Comparison of ENCODE assay signal across 1 cellular context in the genomic region with DNA sequence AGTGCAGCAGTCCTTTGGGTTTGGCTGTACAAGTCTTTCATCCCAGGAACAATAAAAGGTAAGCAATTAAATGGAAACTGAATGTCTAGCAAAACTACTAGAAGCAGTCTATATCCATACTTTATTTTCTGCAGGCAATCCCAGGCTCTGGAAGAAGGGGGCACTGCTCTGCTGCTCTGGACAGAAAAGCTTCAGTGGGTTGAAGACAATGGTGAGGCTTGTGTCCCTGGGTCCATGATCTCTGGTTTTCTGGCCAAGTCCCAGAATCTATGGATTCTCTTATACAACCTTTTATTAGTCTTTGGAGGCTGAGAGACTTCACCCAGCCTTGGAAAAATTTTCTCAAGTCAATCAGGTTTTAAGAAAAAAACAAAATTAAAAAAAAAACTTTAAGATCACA.
TF ChIP-seq lines count a peak whose summit lies in the region.

No MANE protein-coding gene starts in this region.

TF ChIP-seq in HepG2, 621 proteins besides CTCF, POLR2A, EP300 and RAD21 (continues in another document):
- 0 out of 2 replicates have a peak, but pooled peaks have one; percentile 21 for TF ChIP-seq ZNF644 (CRISPR knock-in tag; IDR thresholded peaks at IDR 0.05; ENCODE audit: low read depth)
- TF ChIP-seq, protein P1, sequence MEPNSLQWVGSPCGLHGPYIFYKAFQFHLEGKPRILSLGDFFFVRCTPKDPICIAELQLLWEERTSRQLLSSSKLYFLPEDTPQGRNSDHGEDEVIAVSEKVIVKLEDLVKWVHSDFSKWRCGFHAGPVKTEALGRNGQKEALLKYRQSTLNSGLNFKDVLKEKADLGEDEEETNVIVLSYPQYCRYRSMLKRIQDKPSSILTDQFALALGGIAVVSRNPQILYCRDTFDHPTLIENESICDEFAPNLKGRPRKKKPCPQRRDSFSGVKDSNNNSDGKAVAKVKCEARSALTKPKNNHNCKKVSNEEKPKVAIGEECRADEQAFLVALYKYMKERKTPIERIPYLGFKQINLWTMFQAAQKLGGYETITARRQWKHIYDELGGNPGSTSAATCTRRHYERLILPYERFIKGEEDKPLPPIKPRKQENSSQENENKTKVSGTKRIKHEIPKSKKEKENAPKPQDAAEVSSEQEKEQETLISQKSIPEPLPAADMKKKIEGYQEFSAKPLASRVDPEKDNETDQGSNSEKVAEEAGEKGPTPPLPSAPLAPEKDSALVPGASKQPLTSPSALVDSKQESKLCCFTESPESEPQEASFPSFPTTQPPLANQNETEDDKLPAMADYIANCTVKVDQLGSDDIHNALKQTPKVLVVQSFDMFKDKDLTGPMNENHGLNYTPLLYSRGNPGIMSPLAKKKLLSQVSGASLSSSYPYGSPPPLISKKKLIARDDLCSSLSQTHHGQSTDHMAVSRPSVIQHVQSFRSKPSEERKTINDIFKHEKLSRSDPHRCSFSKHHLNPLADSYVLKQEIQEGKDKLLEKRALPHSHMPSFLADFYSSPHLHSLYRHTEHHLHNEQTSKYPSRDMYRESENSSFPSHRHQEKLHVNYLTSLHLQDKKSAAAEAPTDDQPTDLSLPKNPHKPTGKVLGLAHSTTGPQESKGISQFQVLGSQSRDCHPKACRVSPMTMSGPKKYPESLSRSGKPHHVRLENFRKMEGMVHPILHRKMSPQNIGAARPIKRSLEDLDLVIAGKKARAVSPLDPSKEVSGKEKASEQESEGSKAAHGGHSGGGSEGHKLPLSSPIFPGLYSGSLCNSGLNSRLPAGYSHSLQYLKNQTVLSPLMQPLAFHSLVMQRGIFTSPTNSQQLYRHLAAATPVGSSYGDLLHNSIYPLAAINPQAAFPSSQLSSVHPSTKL (CRISPR knock-in tag; IDR thresholded peaks at IDR 0.05) = 0 out of 2 replicates have a peak, but pooled peaks have one; percentile 26
- TF ChIP-seq MXI1 (IDR thresholded peaks at IDR 0.05; ENCODE audit: borderline replicate concordance, low read depth, low read length) = 0 out of 3 replicates have a peak, but pooled peaks have one; percentile 27
- TF ChIP-seq THAP11 (CRISPR knock-in tag; IDR thresholded peaks at IDR 0.05) = peak; percentile 42; the same call in 1 of the 2 replicates
- no peak for TF ChIP-seq POLR2AphosphoS2 (IDR thresholded peaks at IDR 0.05; ENCODE audit: low read depth, low read length)
- TF ChIP-seq SOX6 (IDR thresholded peaks at IDR 0.05) = no peak
- peak; percentile 66 for TF ChIP-seq SOX6 (CRISPR knock-in tag; IDR thresholded peaks at IDR 0.05)
- peak; percentile 79 for TF ChIP-seq BHLHE40 (IDR thresholded peaks at IDR 0.05; ENCODE audit: low read length)
- peak; percentile 46; the same call in 1 of the 2 replicates for TF ChIP-seq NCOR1 (IDR thresholded peaks at IDR 0.05; ENCODE audit: borderline replicate concordance, low read length)
- TF ChIP-seq SAP130 (CRISPR knock-in tag; IDR thresholded peaks at IDR 0.05; ENCODE audit: low read depth) = peak; percentile 65
- no peak for TF ChIP-seq ZNF234 (CRISPR knock-in tag; conservative IDR thresholded peaks at IDR 0.05)
- no peak for TF ChIP-seq ZNF205 (CRISPR knock-in tag; IDR thresholded peaks at IDR 0.05)
- no peak for TF ChIP-seq ZNF557 (CRISPR knock-in tag; IDR thresholded peaks at IDR 0.05)
- TF ChIP-seq ZNF780A (CRISPR knock-in tag; IDR thresholded peaks at IDR 0.05) = no peak
- TF ChIP-seq, protein P2, sequence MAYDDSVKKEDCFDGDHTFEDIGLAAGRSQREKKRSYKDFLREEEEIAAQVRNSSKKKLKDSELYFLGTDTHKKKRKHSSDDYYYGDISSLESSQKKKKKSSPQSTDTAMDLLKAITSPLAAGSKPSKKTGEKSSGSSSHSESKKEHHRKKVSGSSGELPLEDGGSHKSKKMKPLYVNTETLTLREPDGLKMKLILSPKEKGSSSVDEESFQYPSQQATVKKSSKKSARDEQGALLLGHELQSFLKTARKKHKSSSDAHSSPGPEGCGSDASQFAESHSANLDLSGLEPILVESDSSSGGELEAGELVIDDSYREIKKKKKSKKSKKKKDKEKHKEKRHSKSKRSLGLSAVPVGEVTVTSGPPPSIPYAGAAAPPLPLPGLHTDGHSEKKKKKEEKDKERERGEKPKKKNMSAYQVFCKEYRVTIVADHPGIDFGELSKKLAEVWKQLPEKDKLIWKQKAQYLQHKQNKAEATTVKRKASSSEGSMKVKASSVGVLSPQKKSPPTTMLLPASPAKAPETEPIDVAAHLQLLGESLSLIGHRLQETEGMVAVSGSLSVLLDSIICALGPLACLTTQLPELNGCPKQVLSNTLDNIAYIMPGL (CRISPR knock-in tag; IDR thresholded peaks at IDR 0.05; ENCODE audit: borderline replicate concordance in 1 of 2, low read depth in 1 of 2) = peak in 1 of 2 experiments; percentile 40; a peak in 1 of 4 replicates
- TF ChIP-seq, protein P3, sequence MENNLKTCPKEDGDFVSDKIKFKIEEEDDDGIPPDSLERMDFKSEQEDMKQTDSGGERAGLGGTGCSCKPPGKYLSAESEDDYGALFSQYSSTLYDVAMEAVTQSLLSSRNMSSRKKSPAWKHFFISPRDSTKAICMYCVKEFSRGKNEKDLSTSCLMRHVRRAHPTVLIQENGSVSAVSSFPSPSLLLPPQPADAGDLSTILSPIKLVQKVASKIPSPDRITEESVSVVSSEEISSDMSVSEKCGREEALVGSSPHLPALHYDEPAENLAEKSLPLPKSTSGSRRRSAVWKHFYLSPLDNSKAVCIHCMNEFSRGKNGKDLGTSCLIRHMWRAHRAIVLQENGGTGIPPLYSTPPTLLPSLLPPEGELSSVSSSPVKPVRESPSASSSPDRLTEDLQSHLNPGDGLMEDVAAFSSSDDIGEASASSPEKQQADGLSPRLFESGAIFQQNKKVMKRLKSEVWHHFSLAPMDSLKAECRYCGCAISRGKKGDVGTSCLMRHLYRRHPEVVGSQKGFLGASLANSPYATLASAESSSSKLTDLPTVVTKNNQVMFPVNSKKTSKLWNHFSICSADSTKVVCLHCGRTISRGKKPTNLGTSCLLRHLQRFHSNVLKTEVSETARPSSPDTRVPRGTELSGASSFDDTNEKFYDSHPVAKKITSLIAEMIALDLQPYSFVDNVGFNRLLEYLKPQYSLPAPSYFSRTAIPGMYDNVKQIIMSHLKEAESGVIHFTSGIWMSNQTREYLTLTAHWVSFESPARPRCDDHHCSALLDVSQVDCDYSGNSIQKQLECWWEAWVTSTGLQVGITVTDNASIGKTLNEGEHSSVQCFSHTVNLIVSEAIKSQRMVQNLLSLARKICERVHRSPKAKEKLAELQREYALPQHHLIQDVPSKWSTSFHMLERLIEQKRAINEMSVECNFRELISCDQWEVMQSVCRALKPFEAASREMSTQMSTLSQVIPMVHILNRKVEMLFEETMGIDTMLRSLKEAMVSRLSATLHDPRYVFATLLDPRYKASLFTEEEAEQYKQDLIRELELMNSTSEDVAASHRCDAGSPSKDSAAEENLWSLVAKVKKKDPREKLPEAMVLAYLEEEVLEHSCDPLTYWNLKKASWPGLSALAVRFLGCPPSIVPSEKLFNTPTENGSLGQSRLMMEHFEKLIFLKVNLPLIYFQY (CRISPR knock-in tag; IDR thresholded peaks at IDR 0.05; ENCODE audit: borderline replicate concordance) = peak; percentile 58; the same call in 1 of the 2 replicates
- TF ChIP-seq AGO1 (IDR thresholded peaks at IDR 0.05; ENCODE audit: low read depth, low read length, poor library complexity, severe bottlenecking) = no peak
- TF ChIP-seq GATA4 (IDR thresholded peaks at IDR 0.05; ENCODE audit: borderline replicate concordance, low read depth) = no peak
- peak in 1 of 2 experiments; percentile 18; a peak in 1 of 4 replicates for TF ChIP-seq NR2F1 (CRISPR knock-in tag; IDR thresholded peaks at IDR 0.05)
- TF ChIP-seq GATAD1 (CRISPR knock-in tag; IDR thresholded peaks at IDR 0.05) = peak; percentile 16; the same call in 1 of the 2 replicates
- TF ChIP-seq HNF4A (CRISPR knock-in tag; IDR thresholded peaks at IDR 0.05) = peak; percentile 40; the same call in 1 of the 2 replicates
- peak; percentile 48; the same call in 1 of the 2 replicates for TF ChIP-seq PPARG (CRISPR knock-in tag; conservative IDR thresholded peaks at IDR 0.05)
- 0 out of 2 replicates have a peak, but pooled peaks have one; percentile 11 for TF ChIP-seq MIXL1 (CRISPR knock-in tag; IDR thresholded peaks at IDR 0.05)
- TF ChIP-seq MXD4 (CRISPR knock-in tag; IDR thresholded peaks at IDR 0.05) = no peak
- peak; percentile 34; the same call in 1 of the 2 replicates for TF ChIP-seq RXRB (CRISPR knock-in tag; IDR thresholded peaks at IDR 0.05; ENCODE audit: borderline replicate concordance)
- TF ChIP-seq PTBP1 (IDR thresholded peaks at IDR 0.05; ENCODE audit: low read depth, low read length, poor library complexity, severe bottlenecking) = no peak
- peak; percentile 81 for TF ChIP-seq NR2C2 (CRISPR knock-in tag; IDR thresholded peaks at IDR 0.05; ENCODE audit: borderline replicate concordance)
- TF ChIP-seq, protein P4, sequence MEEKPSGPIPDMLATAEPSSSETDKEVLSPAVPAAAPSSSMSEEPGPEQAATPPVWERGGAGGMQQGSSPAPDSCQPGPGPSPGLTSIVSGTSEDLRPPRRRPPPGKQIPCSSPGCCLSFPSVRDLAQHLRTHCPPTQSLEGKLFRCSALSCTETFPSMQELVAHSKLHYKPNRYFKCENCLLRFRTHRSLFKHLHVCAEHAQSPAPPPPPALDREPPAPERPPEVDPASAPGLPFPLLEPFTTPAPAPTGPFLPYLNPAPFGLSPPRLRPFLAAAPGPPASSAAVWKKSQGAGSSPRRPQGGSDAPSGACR (CRISPR knock-in tag; IDR thresholded peaks at IDR 0.05) = no peak
- TF ChIP-seq, protein P5, sequence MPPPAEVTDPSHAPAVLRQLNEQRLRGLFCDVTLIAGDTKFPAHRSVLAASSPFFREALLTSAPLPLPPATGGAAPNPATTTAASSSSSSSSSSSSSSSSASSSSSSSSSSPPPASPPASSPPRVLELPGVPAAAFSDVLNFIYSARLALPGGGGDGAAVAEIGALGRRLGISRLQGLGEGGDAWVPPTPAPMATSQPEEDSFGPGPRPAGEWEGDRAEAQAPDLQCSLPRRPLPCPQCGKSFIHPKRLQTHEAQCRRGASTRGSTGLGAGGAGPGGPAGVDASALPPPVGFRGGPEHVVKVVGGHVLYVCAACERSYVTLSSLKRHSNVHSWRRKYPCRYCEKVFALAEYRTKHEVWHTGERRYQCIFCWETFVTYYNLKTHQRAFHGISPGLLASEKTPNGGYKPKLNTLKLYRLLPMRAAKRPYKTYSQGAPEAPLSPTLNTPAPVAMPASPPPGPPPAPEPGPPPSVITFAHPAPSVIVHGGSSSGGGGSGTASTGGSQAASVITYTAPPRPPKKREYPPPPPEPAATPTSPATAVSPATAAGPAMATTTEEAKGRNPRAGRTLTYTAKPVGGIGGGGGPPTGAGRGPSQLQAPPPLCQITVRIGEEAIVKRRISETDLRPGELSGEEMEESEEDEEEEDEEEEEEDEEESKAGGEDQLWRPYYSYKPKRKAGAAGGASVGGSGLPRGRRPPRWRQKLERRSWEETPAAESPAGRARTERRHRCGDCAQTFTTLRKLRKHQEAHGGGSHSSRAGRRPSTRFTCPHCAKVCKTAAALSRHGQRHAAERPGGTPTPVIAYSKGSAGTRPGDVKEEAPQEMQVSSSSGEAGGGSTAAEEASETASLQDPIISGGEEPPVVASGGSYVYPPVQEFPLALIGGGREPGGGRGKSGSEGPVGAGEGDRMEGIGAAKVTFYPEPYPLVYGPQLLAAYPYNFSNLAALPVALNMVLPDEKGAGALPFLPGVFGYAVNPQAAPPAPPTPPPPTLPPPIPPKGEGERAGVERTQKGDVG (CRISPR knock-in tag; IDR thresholded peaks at IDR 0.05; ENCODE audit: borderline replicate concordance) = no peak
- TF ChIP-seq, protein P6, sequence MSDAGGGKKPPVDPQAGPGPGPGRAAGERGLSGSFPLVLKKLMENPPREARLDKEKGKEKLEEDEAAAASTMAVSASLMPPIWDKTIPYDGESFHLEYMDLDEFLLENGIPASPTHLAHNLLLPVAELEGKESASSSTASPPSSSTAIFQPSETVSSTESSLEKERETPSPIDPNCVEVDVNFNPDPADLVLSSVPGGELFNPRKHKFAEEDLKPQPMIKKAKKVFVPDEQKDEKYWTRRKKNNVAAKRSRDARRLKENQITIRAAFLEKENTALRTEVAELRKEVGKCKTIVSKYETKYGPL (CRISPR knock-in tag; IDR thresholded peaks at IDR 0.05) = peak; percentile 60; the same call in 1 of the 2 replicates
- no peak for TF ChIP-seq RBM22 (optimal IDR thresholded peaks at IDR 0.05; ENCODE audit: low read length)
- no peak for TF ChIP-seq SOX13 (IDR thresholded peaks at IDR 0.05)
- TF ChIP-seq SOX13 (CRISPR knock-in tag; conservative IDR thresholded peaks at IDR 0.05 in 1 of 2, IDR thresholded peaks at IDR 0.05 in 1 of 2) = peak in 1 of 2 experiments; percentile 23; a peak in 1 of 4 replicates
- TF ChIP-seq ZNF609 (CRISPR knock-in tag; IDR thresholded peaks at IDR 0.05; ENCODE audit: borderline replicate concordance) = no peak
- 0 out of 2 replicates have a peak, but pooled peaks have one; percentile 28 for TF ChIP-seq SALL1 (CRISPR knock-in tag; IDR thresholded peaks at IDR 0.05)
- TF ChIP-seq SMC3 (IDR thresholded peaks at IDR 0.05; ENCODE audit: low read length) = peak; percentile 87
